ENCODE assay signal across 15 cellular contexts in the genomic region with DNA sequence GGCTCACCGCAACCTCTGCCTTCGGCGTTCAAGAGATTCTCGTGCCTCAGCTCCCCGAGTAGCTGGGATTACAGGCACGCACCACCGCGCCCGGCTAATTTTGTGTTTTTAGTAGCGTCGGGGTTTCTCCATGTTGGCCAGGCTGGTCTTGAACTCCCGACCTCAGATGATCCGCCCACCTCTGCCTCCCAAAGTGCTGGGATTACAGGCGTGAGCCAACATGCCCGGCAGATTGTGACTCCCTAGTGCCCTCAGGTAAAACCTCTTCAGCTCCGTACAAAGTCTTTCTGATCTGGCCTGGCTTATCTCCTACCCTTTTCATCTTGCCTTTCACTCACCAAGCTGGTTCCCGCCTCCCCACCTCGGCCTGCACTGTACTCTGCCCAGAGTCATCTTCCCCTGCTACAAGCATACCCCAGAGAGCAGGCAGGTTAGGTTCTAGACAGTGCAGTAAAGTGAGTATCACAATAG. TPM values are rescaled to one million over a fixed set of nuclear protein-coding genes. Genes with fewer than 3 reads are reported as not detected.
DNase-seq lines count a peak whose midpoint lies in the region; ATAC-seq and TF ChIP-seq lines count a peak whose summit lies in the region.
"Had no signal": no experiment of that assay in that cellular context is flagged by ENCODE, and none has a peak within 500 bp of the region (broad histone marks: within the 10 kb centered on the region; RNA-seq: fewer than 3 reads in every experiment).

No MANE protein-coding gene starts in this region.

- no peak overlapping the region for H2BK15ac ChIP-seq in neuronal stem cell (ENCODE audit: low read length)

- TF ChIP-seq CTCF in Peyer's patch (IDR thresholded peaks at IDR 0.05) (no peak), esophagus muscularis mucosa (IDR thresholded peaks at IDR 0.05) (no peak)

- no peak overlapping the region for H2AFZ ChIP-seq in neuronal stem cell (ENCODE audit: low read length)

- CTCF ChIA-PET in activated CD4-positive, alpha-beta T cell treated with anti-CD3 and anti-CD28 coated beads for 36 hours (lab: Charles Lee), result interaction anchor here (0.7 kb wide), 1 partner anchor 13 kb away, joined by 3 read pairs; no protein-coding TSS in a partner anchor

- H3K4me1 ChIP-seq in Peyer's patch (peaks cover 0 to 55% (median 2%) of the 10 kb centered on the region in 4 donors), esophagus muscularis mucosa (peaks cover 48 to 90% (median 69%) of the 10 kb centered on the region in 4 donors), neuronal stem cell (ENCODE audit: control insufficient read depth in 2 of 2, insufficient read depth in 1 of 2, low read depth in 1 of 2, low read length in 2 of 2) (peaks cover 8 to 15% of the 10 kb centered on the region in 2 donors)
- H3K4me1 ChIP-seq: SJSA1 had no signal

- H2BK5ac ChIP-seq in neuronal stem cell (ENCODE audit: low read length), result no peak overlapping the region

- no peak overlapping the region for H3K9ac ChIP-seq in neuronal stem cell (ENCODE audit: low read depth, low read length, poor library complexity)
- H3K9ac ChIP-seq: KMS-11 had no signal

- no peak overlapping the region for H3K4me2 ChIP-seq in neuronal stem cell (ENCODE audit: insufficient read depth, low read length, poor library complexity, severe bottlenecking)
- H3K4me2 ChIP-seq: KMS-11 had no signal

- peaks cover 0 to 28% (median 3%) of the 10 kb centered on the region in 3 donors for H3K36me3 Mint-ChIP-seq in naive thymus-derived CD8-positive, alpha-beta T cell
- peaks cover 1% of the 10 kb centered on the region for H3K36me3 Mint-ChIP-seq in activated CD4-positive, alpha-beta T cell treated with anti-CD3 and anti-CD28 coated beads for 36 hours (ENCODE audit: low read depth)
- H3K36me3 Mint-ChIP-seq: immature natural killer cell had no signal

- H3K18ac ChIP-seq in neuronal stem cell (ENCODE audit: low read length), result no peak overlapping the region

- no peak overlapping the region for H2AK5ac ChIP-seq in neuronal stem cell (ENCODE audit: low read depth, low read length)

- H4K91ac ChIP-seq in neuronal stem cell (ENCODE audit: low read depth, low read length, poor library complexity), result no peak overlapping the region

- H3K4ac ChIP-seq in neuronal stem cell (ENCODE audit: low read length), result no peak overlapping the region

- peaks cover 27 to 71% (median 51%) of the 10 kb centered on the region in 4 donors for H3K4me1 Mint-ChIP-seq in naive thymus-derived CD8-positive, alpha-beta T cell
- H3K4me1 Mint-ChIP-seq in activated CD4-positive, alpha-beta T cell treated with anti-CD3 and anti-CD28 coated beads for 36 hours, result peaks cover 25% of the 10 kb centered on the region

- H3K27me3 Mint-ChIP-seq in naive thymus-derived CD8-positive, alpha-beta T cell, result no peaks in the 10 kb centered on the region
- H3K27me3 Mint-ChIP-seq in activated CD4-positive, alpha-beta T cell treated with anti-CD3 and anti-CD28 coated beads for 36 hours, result no peaks in the 10 kb centered on the region
- H3K27me3 Mint-ChIP-seq: stimulated activated naive CD8-positive, alpha-beta T cell treated with anti-CD3 and anti-CD28 coated beads, Interleukin-15, Interleukin-2, amounts not matched to agents 100 ng/mL and 50 ng/mL, for 24 hours had no signal

- H3K36me3 ChIP-seq in Peyer's patch (no peaks in the 10 kb centered on the region), esophagus muscularis mucosa (peaks cover 0 to 8% (median 0%) of the 10 kb centered on the region in 4 donors), neuronal stem cell (replicated peaks in 1 of 2; ENCODE audit: control insufficient read depth in 2 of 2, insufficient read depth in 2 of 2, low read length in 2 of 2) (peaks cover 7 to 24% of the 10 kb centered on the region in 2 donors)
- H3K36me3 ChIP-seq: adrenal gland had no signal

- no peak overlapping the region for H2BK12ac ChIP-seq in neuronal stem cell (ENCODE audit: low read length)

- no peak overlapping the region for H3K23ac ChIP-seq in neuronal stem cell (ENCODE audit: low read depth, low read length, poor library complexity)

- H3K14ac ChIP-seq in neuronal stem cell (ENCODE audit: low read length), result no peak overlapping the region

- H3K27ac ChIP-seq in Peyer's patch (peak overlapping the region in 3 of 4 donors; percentile 15 to 85 (median 77)), esophagus muscularis mucosa (replicated peaks in 1 of 4) (peak overlapping the region in 3 of 4 donors; percentile 19 to 28 (median 25)), neuronal stem cell (replicated peaks; ENCODE audit: low read length) (no peak overlapping the region)
- H3K27ac ChIP-seq: KMS-11, SJSA1 had no signal

- intact Hi-C loops in esophagus muscularis mucosa (cut with DNase I), result no loop called here
- intact Hi-C loops in activated CD4-positive, alpha-beta T cell treated with anti-CD3 and anti-CD28 coated beads for 36 hours (cut with DNase I, micrococcal nuclease), result no loop called here

- DNase-seq in ELF-1 (ENCODE audit: low read depth, low spot score) (peak; percentile 93), Peyer's patch (peak in 2 of 3 donors; percentile 70 to 74), esophagus muscularis mucosa (ENCODE audit: extremely low spot score) (no peak), neuronal stem cell (ENCODE audit: low spot score) (no peak), NOMO-1 (lab: John Stamatoyannopoulos, UW; ENCODE audit: unreplicated experiment in 2 of 2) (no peak), NCI-H446 treated with DMSO at 0.1 percent for 48 hours (lab: John Stamatoyannopoulos, UW) (no peak)
- no peak for DNase-seq in naive thymus-derived CD8-positive, alpha-beta T cell
- DNase-seq in activated CD4-positive, alpha-beta T cell treated with anti-CD3 and anti-CD28 coated beads for 36 hours, result no peak
- DNase-seq: dermis blood vessel endothelial cell, immature natural killer cell, NCI-H748 treated with DMSO at 0.1 percent for 48 hours had no signal

- H3K27ac Mint-ChIP-seq in naive thymus-derived CD8-positive, alpha-beta T cell, result peak overlapping the region in 8 of 10 donors; percentile 4 to 87 (median 40)
- H3K27ac Mint-ChIP-seq in activated CD4-positive, alpha-beta T cell treated with anti-CD3 and anti-CD28 coated beads for 36 hours, result no peak overlapping the region
- H3K27ac Mint-ChIP-seq: stimulated activated naive CD8-positive, alpha-beta T cell treated with anti-CD3 and anti-CD28 coated beads, Interleukin-15, Interleukin-2, amounts not matched to agents 100 ng/mL and 50 ng/mL, for 24 hours had no signal

- H4K8ac ChIP-seq in neuronal stem cell (ENCODE audit: low read depth, low read length), result no peak overlapping the region

- H3K27me3 ChIP-seq in Peyer's patch (no peaks in the 10 kb centered on the region), esophagus muscularis mucosa (no peaks in the 10 kb centered on the region), neuronal stem cell (ENCODE audit: control insufficient read depth in 3 of 3, insufficient read depth in 3 of 3, low read depth in 1 of 3, low read length in 3 of 3) (no peaks in the 10 kb centered on the region)
- H3K27me3 ChIP-seq: adrenal gland, SJSA1 had no signal

- H3K4me3 ChIP-seq in Peyer's patch (no peak overlapping the region), esophagus muscularis mucosa (no peak overlapping the region), neuronal stem cell (ENCODE audit: low read length in 2 of 2) (no peak overlapping the region)
- H3K4me3 ChIP-seq: adrenal gland, SJSA1 had no signal

- TF ChIP-seq EP300 in esophagus muscularis mucosa (IDR thresholded peaks at IDR 0.05), result no peak

- H3K9me3 ChIP-seq in Peyer's patch, result no peaks in the 10 kb centered on the region
- no peaks in the 10 kb centered on the region for H3K9me3 ChIP-seq in esophagus muscularis mucosa
- no peaks in the 10 kb centered on the region for H3K9me3 ChIP-seq in neuronal stem cell (replicated peaks in 1 of 2; ENCODE audit: control insufficient read depth in 2 of 2, insufficient read depth in 1 of 2, low read depth in 1 of 2, low read length in 2 of 2)
- H3K9me3 ChIP-seq: adrenal gland, SJSA1 had no signal

- no peak overlapping the region for H2BK120ac ChIP-seq in neuronal stem cell (ENCODE audit: low read depth, low read length)

- peak overlapping the region in 2 of 10 donors; percentile 15 to 47 for H3K4me3 Mint-ChIP-seq in naive thymus-derived CD8-positive, alpha-beta T cell
- no peak overlapping the region for H3K4me3 Mint-ChIP-seq in activated CD4-positive, alpha-beta T cell treated with anti-CD3 and anti-CD28 coated beads for 36 hours
- H3K4me3 Mint-ChIP-seq: immature natural killer cell; stimulated activated naive CD8-positive, alpha-beta T cell treated with anti-CD3 and anti-CD28 coated beads, Interleukin-15, Interleukin-2, amounts not matched to agents 100 ng/mL and 50 ng/mL, for 24 hours had no signal

- no peaks in the 10 kb centered on the region for H3K9me3 Mint-ChIP-seq in naive thymus-derived CD8-positive, alpha-beta T cell
- H3K9me3 Mint-ChIP-seq in activated CD4-positive, alpha-beta T cell treated with anti-CD3 and anti-CD28 coated beads for 36 hours (ENCODE audit: low read depth), result no peaks in the 10 kb centered on the region
- H3K9me3 Mint-ChIP-seq: immature natural killer cell; stimulated activated naive CD8-positive, alpha-beta T cell treated with anti-CD3 and anti-CD28 coated beads, Interleukin-15, Interleukin-2, amounts not matched to agents 100 ng/mL and 50 ng/mL, for 24 hours had no signal

- no peak for ATAC-seq in naive thymus-derived CD8-positive, alpha-beta T cell
- ATAC-seq in activated CD4-positive, alpha-beta T cell treated with anti-CD3 and anti-CD28 coated beads for 36 hours, result no peak

- WGBS in esophagus muscularis mucosa, result 82% methylated on average over 18 of the region's 18 CpGs
- WGBS in neuronal stem cell (ENCODE audit: extremely low coverage in 2 of 2, insufficient read length in 2 of 2, insufficient replicate concordance in 1 of 2), 2 donors, result no CpG with 5 or more reads among the region's 18 CpGs

- TF ChIP-seq POLR2A in Peyer's patch (IDR thresholded peaks at IDR 0.05) (no peak), esophagus muscularis mucosa (IDR thresholded peaks at IDR 0.05; ENCODE audit: low read depth) (no peak)

- POLR2A ChIA-PET in naive thymus-derived CD8-positive, alpha-beta T cell (lab: Charles Lee), result interaction anchor here (0.7 kb wide), 1 partner anchor 11 kb away, joined by 5 read pairs; no protein-coding TSS in a partner anchor
- POLR2A ChIA-PET in activated CD4-positive, alpha-beta T cell treated with anti-CD3 and anti-CD28 coated beads for 36 hours (lab: Charles Lee), result no interaction called here

- peaks cover 12% of the 10 kb centered on the region for H3K79me1 ChIP-seq in neuronal stem cell (ENCODE audit: low read depth, low read length)

RNA-seq across cellular contexts. Expression of a gene that starts 15.0 kb away (rescaled TPM):
- 10 to 100 TPM in 3 of 4 donors, 1 to 10 TPM in 1; 8.2 to 14.9 (median 13.3) TPM for total RNA-seq in Peyer's patch
- total RNA-seq in esophagus muscularis mucosa, result 10 to 100 TPM; 10.9 to 15.0 (median 13.8) TPM
- total RNA-seq in naive thymus-derived CD8-positive, alpha-beta T cell, result 10 to 100 TPM; 32.7 to 35.5 TPM
- polyA plus RNA-seq in naive thymus-derived CD8-positive, alpha-beta T cell, result 1 to 10 TPM in 1 of 3 donors, under 1 TPM in 2; 0.23 to 1.4 (median 0.50) TPM
- 11.8 TPM for polyA plus RNA-seq in neuronal stem cell (2013, experiment 1 of 2)
- polyA plus RNA-seq in neuronal stem cell (2013, experiment 2 of 2), result 11.4 TPM
- total RNA-seq in activated CD4-positive, alpha-beta T cell treated with anti-CD3 and anti-CD28 coated beads for 36 hours, result 10 to 100 TPM in 1 of 2 experiments, 1 to 10 TPM in 1; 9.8 to 13.3 TPM

RNA-seq across cellular contexts. Expression of a gene that starts 51.0 kb away (rescaled TPM):
- not detected for total RNA-seq in Peyer's patch
- under 1 TPM in 3 of 4 donors, not detected in 1; 0.17 to 0.23 (median 0.19) TPM for total RNA-seq in esophagus muscularis mucosa
- total RNA-seq in naive thymus-derived CD8-positive, alpha-beta T cell, result under 1 TPM; 0.85 to 0.86 TPM
- polyA plus RNA-seq in naive thymus-derived CD8-positive, alpha-beta T cell, result under 1 TPM in 1 of 3 donors, not detected in 2; 0.27 TPM
- not detected for polyA plus RNA-seq in neuronal stem cell (2013, experiment 1 of 2)
- not detected for polyA plus RNA-seq in neuronal stem cell (2013, experiment 2 of 2)
- under 1 TPM; 0.11 to 0.14 TPM for total RNA-seq in activated CD4-positive, alpha-beta T cell treated with anti-CD3 and anti-CD28 coated beads for 36 hours
- total RNA-seq: SJSA1 had no signal
- polyA plus RNA-seq: immature natural killer cell had no signal

Comparison
In these comparisons a context has a peak if more than half of its experiments do, and no peak if none do; other contexts are left out.
1. DNase-seq: peak in ELF-1 (single experiment) and Peyer's patch (2 of 3); none in esophagus muscularis mucosa (single experiment), naive thymus-derived CD8-positive, alpha-beta T cell (0 of 10), neuronal stem cell (single experiment), NOMO-1 (0 of 2), activated CD4-positive, alpha-beta T cell treated with anti-CD3 and anti-CD28 coated beads for 36 hours (single experiment) and NCI-H446 treated with DMSO at 0.1 percent for 48 hours (single experiment).